26 cellular contexts compared by ENCODE assay signal in genomic region chr16:85357924-85358505, GRCh38.
DNase-seq lines count a peak whose midpoint lies in the region; ATAC-seq, FAIRE-seq and TF ChIP-seq lines count a peak whose summit lies in the region.
"Had no signal": no experiment of that assay in that cellular context is flagged by ENCODE, and none has a peak within 500 bp of the region (broad histone marks: within the 10 kb centered on the region; RNA-seq: fewer than 3 reads in every experiment).

No MANE protein-coding gene starts in this region.

- CTCF ChIA-PET in H1 (lab: Charles Lee; ENCODE audit: partially characterized antibody): interaction anchor here (0.9 to 11.6 kb wide), 8 partner anchors 8 to 394 kb away, joined by 3 to 177 read pairs (median 12); no protein-coding TSS in a partner anchor

- 0 out of 2 replicates have a peak overlapping the region, but pooled peaks have one; percentile 39 for H2AK5ac ChIP-seq in H1 (ENCODE audit: low read depth, low read length)

- H2BK5ac ChIP-seq in H1 (ENCODE audit: low read depth, low read length): no peak overlapping the region

- FAIRE-seq in H1 (lab: Jason Lieb, UNC): no peak
- FAIRE-seq: A549, GM12891 had no signal

- 88% methylated on average over 16 of the region's 17 CpGs; no CpG with 5 or more reads in 1 of the 2 experiments for WGBS in H1 (ENCODE audit: extremely low coverage in 1 of 2, insufficient coverage in 1 of 2, insufficient read length in 1 of 2, insufficient replicate concordance in 2 of 2, low coverage in 1 of 2, low lambda C conversion rate in 2 of 2, missing lambda C conversion rate in 1 of 2), 2 experiments

- H3K79me2 ChIP-seq in H1 (ENCODE audit: control insufficient read depth in 1 of 2, insufficient read depth in 2 of 2, low read length in 2 of 2): no peaks in the 10 kb centered on the region

- no peak overlapping the region for H3K4ac ChIP-seq in H1 (replicated peaks; ENCODE audit: insufficient read length, low read depth, low read length)

- no peak overlapping the region for H3K4me2 ChIP-seq in H1 (ENCODE audit: insufficient read depth in 1 of 2, low read depth in 2 of 2, low read length in 2 of 2)
- H3K4me2 ChIP-seq: A549 had no signal

- H3K23me2 ChIP-seq in H1 (ENCODE audit: low read depth, low read length): no peaks in the 10 kb centered on the region

- no peak overlapping the region for H2BK20ac ChIP-seq in H1 (ENCODE audit: low read length)

- H3K4me3 ChIP-seq in H1 (ENCODE audit: extremely low read depth in 1 of 4, insufficient read depth in 2 of 4, low read depth in 3 of 4, low read length in 4 of 4): no peak overlapping the region
- H3K4me3 ChIP-seq: A549, SK-N-MC had no signal

- H3K27me3 ChIP-seq in H1 (replicated peaks in 1 of 4; ENCODE audit: control insufficient read depth in 3 of 4, extremely low read depth in 1 of 4, insufficient read depth in 3 of 4, low read length in 3 of 4): no peaks in the 10 kb centered on the region

- no peaks in the 10 kb centered on the region for H3K36me3 ChIP-seq in H1 (ENCODE audit: control insufficient read depth in 2 of 4, insufficient read depth in 4 of 4, low read length in 3 of 4)

- H4K5ac ChIP-seq in H1 (ENCODE audit: insufficient read length, low read depth, low read length): no peak overlapping the region

- H3K27ac ChIP-seq in H1 (ENCODE audit: low read depth, low read length): no peak overlapping the region
- H3K27ac ChIP-seq: A549, SK-N-MC had no signal

- POLR2A ChIA-PET in H1 (lab: Charles Lee; ENCODE audit: partially characterized antibody): interaction anchor here (1.0 kb wide), 1 partner anchor 11 kb away, joined by 3 read pairs; no protein-coding TSS in a partner anchor

- no peak for TF ChIP-seq POLR2A in H1 (IDR thresholded peaks at IDR 0.05; ENCODE audit: control extremely low read depth in 1 of 2, low read depth in 2 of 2, low read length in 2 of 2)

- TF ChIP-seq CTCF in H1 (IDR thresholded peaks at IDR 0.05; ENCODE audit: control extremely low read depth in 1 of 3, insufficient read depth in 1 of 3, low read depth in 1 of 3, low read length in 3 of 3): no peak

- H3K18ac ChIP-seq in H1 (ENCODE audit: extremely low read depth, low read length): no peak overlapping the region

- peaks cover 4 to 5% of the 10 kb centered on the region in 2 experiments; a peak in 3 of 4 replicates for H3K9me3 ChIP-seq in H1 (ENCODE audit: insufficient read depth in 2 of 2, low read depth in 1 of 2, low read length in 1 of 2)
- H3K9me3 ChIP-seq: A549, Caco-2 had no signal

- H2AFZ ChIP-seq in H1 (ENCODE audit: low read length): no peak overlapping the region

- TF ChIP-seq EP300 in H1 (IDR thresholded peaks at IDR 0.05; ENCODE audit: borderline replicate concordance in 1 of 2, low read depth in 2 of 2, low read length in 2 of 2): no peak

- no peak overlapping the region for H2BK12ac ChIP-seq in H1 (ENCODE audit: low read depth, low read length)

- no peak for TF ChIP-seq RAD21 in H1 (IDR thresholded peaks at IDR 0.05 in 1 of 2, conservative IDR thresholded peaks at IDR 0.05 in 1 of 2; ENCODE audit: low read depth in 2 of 2, low read length in 2 of 2)

- DNase-seq in NCI-H748 (lab: John Stamatoyannopoulos, UW; ENCODE audit: unreplicated experiment) (peak; percentile 54), NCI-H748 treated with DMSO at 0.1 percent for 48 hours (lab: John Stamatoyannopoulos, UW) (no peak), NCI-H69 (lab: John Stamatoyannopoulos, UW) (peak; percentile 32), H1 (ENCODE audit: low read depth in 1 of 2, low spot score in 2 of 2) (no peak), SHP77 (lab: John Stamatoyannopoulos, UW) (no peak), superior temporal gyrus (ENCODE audit: extremely low spot score) (no peak)
- DNase-seq: AML-193; C1 segment of cervical spinal cord; Caco-2; CD8-positive, alpha-beta T cell; DMS79 treated with DMSO at 0.1 percent for 48 hours; GF-D8; GOT3; HCEC 1CT; Karpas-422; NCI-H1092; NCI-H1436 treated with DMSO at 0.1 percent for 48 hours; NCI-H187 treated with DMSO at 0.1 percent for 48 hours; NCI-H2107; NCI-H226; NCI-H524; SIG-M5 had no signal

- H3K14ac ChIP-seq in H1 (ENCODE audit: insufficient read length): no peak overlapping the region

- H4K91ac ChIP-seq in H1 (replicated peaks; ENCODE audit: insufficient read length, low read length): no peak overlapping the region

- H4K20me1 ChIP-seq in H1 (replicated peaks in 1 of 2; ENCODE audit: control insufficient read depth in 1 of 2, insufficient read depth in 2 of 2, low read length in 2 of 2): peaks cover 0 to 6% of the 10 kb centered on the region in 2 experiments

- no peak overlapping the region for H2BK120ac ChIP-seq in H1 (replicated peaks; ENCODE audit: low read depth, low read length)

- no peak overlapping the region for H3K23ac ChIP-seq in H1 (ENCODE audit: insufficient read length)

- H3K9ac ChIP-seq in H1 (replicated peaks in 1 of 4; ENCODE audit: extremely low read depth in 1 of 4, low read depth in 3 of 4, low read length in 3 of 4): no peak overlapping the region

- ATAC-seq in HG03457 (IDR thresholded peaks at IDR 0.05; ENCODE audit: unreplicated experiment): no peak
- ATAC-seq: A549; CD8-positive, alpha-beta T cell had no signal

- H4K8ac ChIP-seq in H1 (ENCODE audit: extremely low read depth, insufficient read depth, low read length): peak overlapping the region; percentile 31; the same call in 1 of the 2 replicates

- no peak overlapping the region for H3K56ac ChIP-seq in H1 (replicated peaks; ENCODE audit: insufficient read length, low read depth, low read length)

- H2BK15ac ChIP-seq in H1 (ENCODE audit: low read length): no peak overlapping the region

- H3K79me1 ChIP-seq in H1 (ENCODE audit: low read depth, low read length): no peaks in the 10 kb centered on the region; the same call in 1 of the 2 replicates

- no peaks in the 10 kb centered on the region; a peak in 1 of 7 replicates for H3K4me1 ChIP-seq in H1 (replicated peaks in 1 of 4; ENCODE audit: control insufficient read depth in 3 of 4, insufficient read depth in 4 of 4, low read length in 3 of 4)

TF ChIP-seq in H1, 55 proteins besides CTCF, POLR2A, EP300 and RAD21:
- TF ChIP-seq TAF1 (IDR thresholded peaks at IDR 0.05; ENCODE audit: low read depth, low read length): no peak
- no peak for TF ChIP-seq POU5F1 (IDR thresholded peaks at IDR 0.05; ENCODE audit: low read depth, low read length)
- TF ChIP-seq JUN (IDR thresholded peaks at IDR 0.05; ENCODE audit: low read depth, low read length): no peak
- no peak for TF ChIP-seq CBX5 (IDR thresholded peaks at IDR 0.05; ENCODE audit: low read depth, low read length)
- no peak for TF ChIP-seq CREB1 (IDR thresholded peaks at IDR 0.05)
- no peak for TF ChIP-seq BACH1 (IDR thresholded peaks at IDR 0.05; ENCODE audit: low read length)

Comparison
In these comparisons a context has a peak if more than half of its experiments do, and no peak if none do; other contexts are left out.
1. DNase-seq: peak in NCI-H748 (single experiment) and NCI-H69 (single experiment); none in NCI-H748 treated with DMSO at 0.1 percent for 48 hours (single experiment), H1 (0 of 2), SHP77 (0 of 2) and superior temporal gyrus (single experiment).